8 cellular contexts compared by ENCODE assay signal in genomic region chr7:102869195-102869594, GRCh38. TPM values are rescaled to one million over a fixed set of nuclear protein-coding genes. Genes with fewer than 3 reads are reported as not detected.
"Had no signal": no experiment of that assay in that cellular context is flagged by ENCODE, and none has a peak within 500 bp of the region (broad histone marks: within the 10 kb centered on the region; RNA-seq: fewer than 3 reads in every experiment).

No MANE protein-coding gene starts in this region.

- DNase-seq: IMR-90, KBM-7, KG1 had no signal

- H3K27me3 Mint-ChIP-seq: IgD-negative memory B cell had no signal

- H3K9ac ChIP-seq: KMS-11 had no signal

- H3K4me2 ChIP-seq: KMS-11 had no signal

- H3K4me3 Mint-ChIP-seq: IgD-negative memory B cell had no signal

- FAIRE-seq: HTR-8/SVneo had no signal

- H3K27ac ChIP-seq: HL-60, KMS-11 had no signal

RNA-seq across cellular contexts. Expression of gene LRRC17, which starts 43.6 kb away (rescaled TPM):
- total RNA-seq: HT-29 had no signal
- polyA plus RNA-seq: IgD-negative memory B cell had no signal
